18 cellular contexts compared by ENCODE assay signal in genomic region chr1:33168556-33169289, GRCh38. TPM values are rescaled to one million over a fixed set of nuclear protein-coding genes. Genes with fewer than 3 reads are reported as not detected.
DNase-seq lines count a peak whose midpoint lies in the region; ATAC-seq, FAIRE-seq and TF ChIP-seq lines count a peak whose summit lies in the region.
"Had no signal": no experiment of that assay in that cellular context is flagged by ENCODE, and none has a peak within 500 bp of the region (broad histone marks: within the 10 kb centered on the region; RNA-seq: fewer than 3 reads in every experiment).

No MANE protein-coding gene starts in this region.

- WGBS in endodermal cell (ENCODE audit: insufficient coverage in 1 of 2, insufficient read length in 1 of 2), 2 experiments: 79% methylated on average over 11 of the region's 11 CpGs; no CpG with 5 or more reads in 1 of the 2 experiments

- H3K36me3 Mint-ChIP-seq in endodermal cell (ENCODE audit: low read depth): peaks cover 7% of the 10 kb centered on the region
- H3K36me3 Mint-ChIP-seq in activated T-helper 17 cell treated with anti-CD3 and anti-CD28 coated beads, Interleukin-2, amount 50 U/mL, for 72 hours (ENCODE audit: low read depth): peaks cover 9% of the 10 kb centered on the region
- H3K36me3 Mint-ChIP-seq in Calu3 (ENCODE audit: insufficient read depth, unreplicated experiment): no peaks in the 10 kb centered on the region

- peaks cover 31% of the 10 kb centered on the region for H3K4me1 ChIP-seq in SJCRH30
- H3K4me1 ChIP-seq in endodermal cell (ENCODE audit: control insufficient read depth, insufficient read depth, low read length): no peaks in the 10 kb centered on the region

- H3K27me3 Mint-ChIP-seq in endodermal cell (ENCODE audit: insufficient read depth): peaks cover 4% of the 10 kb centered on the region
- no peaks in the 10 kb centered on the region for H3K27me3 Mint-ChIP-seq in activated T-helper 17 cell treated with anti-CD3 and anti-CD28 coated beads, Interleukin-2, amount 50 U/mL, for 72 hours
- H3K27me3 Mint-ChIP-seq in Calu3 (ENCODE audit: unreplicated experiment): no peaks in the 10 kb centered on the region
- H3K27me3 Mint-ChIP-seq: activated CD4-positive, alpha-beta memory T cell treated with anti-CD3 and anti-CD28 coated beads, Interleukin-2, amount 10 ng/mL, durations not matched to agents 7 days and 5 days; activated naive CD8-positive, alpha-beta T cell treated with anti-CD3 and anti-CD28 coated beads, Interleukin-2, amount 10 ng/mL, durations not matched to agents 7 days and 5 days; central memory CD8-positive, alpha-beta T cell had no signal

- peak; percentile 37 for ATAC-seq in sciatic nerve
- no peak for ATAC-seq in activated T-helper 17 cell treated with anti-CD3 and anti-CD28 coated beads, Interleukin-2, amount 50 U/mL, for 72 hours (replicated peaks)
- no peak for ATAC-seq in GM21447 (IDR thresholded peaks at IDR 0.05; ENCODE audit: unreplicated experiment)
- ATAC-seq: activated T-cell treated with anti-CD3 and anti-CD28 coated beads, Interleukin-2, amount 50 U/mL, for 4 hours had no signal

- H3K36me3 ChIP-seq in SJCRH30 (peaks cover 35% of the 10 kb centered on the region), endodermal cell (ENCODE audit: control insufficient read depth, insufficient read depth, low read length) (no peaks in the 10 kb centered on the region)

- H3K9me3 Mint-ChIP-seq in endodermal cell (peaks cover 6% of the 10 kb centered on the region), Calu3 (ENCODE audit: low read depth, unreplicated experiment) (no peaks in the 10 kb centered on the region)
- no peaks in the 10 kb centered on the region for H3K9me3 Mint-ChIP-seq in activated T-helper 17 cell treated with anti-CD3 and anti-CD28 coated beads, Interleukin-2, amount 50 U/mL, for 72 hours
- H3K9me3 Mint-ChIP-seq: activated CD4-positive, alpha-beta memory T cell treated with anti-CD3 and anti-CD28 coated beads, Interleukin-2, amount 10 ng/mL, durations not matched to agents 7 days and 5 days; activated naive CD8-positive, alpha-beta T cell treated with anti-CD3 and anti-CD28 coated beads, Interleukin-2, amount 10 ng/mL, durations not matched to agents 7 days and 5 days; activated T-cell treated with anti-CD3 and anti-CD28 coated beads, Interleukin-2, amount 50 U/mL, for 4 hours; central memory CD8-positive, alpha-beta T cell had no signal

- no peaks in the 10 kb centered on the region for H3K9me3 ChIP-seq in SJCRH30 (replicated peaks)
- H3K9me3 ChIP-seq in endodermal cell (ENCODE audit: control insufficient read depth, low read length): no peaks in the 10 kb centered on the region
- H3K9me3 ChIP-seq: stomach had no signal

- no TSS peak for BruUV-seq in Calu3 (replicated peaks; lab: Mats Ljungman, UMichigan)

- H3K27me3 ChIP-seq in SJCRH30 (no peaks in the 10 kb centered on the region), endodermal cell (ENCODE audit: control insufficient read depth, insufficient read depth, low read length, poor library complexity, severe bottlenecking) (no peaks in the 10 kb centered on the region)
- H3K27me3 ChIP-seq: stomach had no signal

- H3K27ac Mint-ChIP-seq in endodermal cell (no peak overlapping the region), Calu3 (ENCODE audit: unreplicated experiment) (no peak overlapping the region)
- H3K27ac Mint-ChIP-seq in activated T-helper 17 cell treated with anti-CD3 and anti-CD28 coated beads, Interleukin-2, amount 50 U/mL, for 72 hours: no peak overlapping the region
- H3K27ac Mint-ChIP-seq: activated CD4-positive, alpha-beta memory T cell treated with anti-CD3 and anti-CD28 coated beads, Interleukin-2, amount 10 ng/mL, durations not matched to agents 7 days and 5 days; activated naive CD8-positive, alpha-beta T cell treated with anti-CD3 and anti-CD28 coated beads, Interleukin-2, amount 10 ng/mL, durations not matched to agents 7 days and 5 days had no signal

- peak; percentile 58 for TF ChIP-seq CTCF in endodermal cell (conservative IDR thresholded peaks at IDR 0.05)
- TF ChIP-seq CTCF in Calu3 (IDR thresholded peaks at IDR 0.05; ENCODE audit: unreplicated experiment): no peak

- H3K4me1 Mint-ChIP-seq in endodermal cell: peaks cover 6% of the 10 kb centered on the region
- H3K4me1 Mint-ChIP-seq in activated T-helper 17 cell treated with anti-CD3 and anti-CD28 coated beads, Interleukin-2, amount 50 U/mL, for 72 hours: peaks cover 8% of the 10 kb centered on the region
- H3K4me1 Mint-ChIP-seq in Calu3 (ENCODE audit: low read depth, unreplicated experiment): no peaks in the 10 kb centered on the region

- CTCF ChIA-PET in Calu3 (lab: Charles Lee): no interaction called here

- no peak overlapping the region for H3K9ac ChIP-seq in endodermal cell (ENCODE audit: extremely low read depth, low read length, poor library complexity, severe bottlenecking)

- H3K27ac ChIP-seq in SJCRH30: peak overlapping the region; percentile 7; the same call in 1 of the 2 replicates
- H3K27ac ChIP-seq in endodermal cell (ENCODE audit: low read depth, low read length): peak overlapping the region; percentile 83
- H3K27ac ChIP-seq: RWPE1, stomach had no signal

- DNase-seq in ELF-1 (ENCODE audit: low read depth, low spot score): peak; percentile 82
- no peak for DNase-seq in SJCRH30
- DNase-seq in endodermal cell: no peak
- no peak for DNase-seq in sciatic nerve (ENCODE audit: low spot score)
- DNase-seq in Calu3: no peak
- no peak for DNase-seq in GM19239 (ENCODE audit: insufficient read length, low spot score)
- DNase-seq: activated CD4-positive, alpha-beta memory T cell treated with anti-CD3 and anti-CD28 coated beads, Interleukin-2, amount 10 ng/mL, durations not matched to agents 7 days and 5 days; activated naive CD8-positive, alpha-beta T cell treated with anti-CD3 and anti-CD28 coated beads, Interleukin-2, amount 10 ng/mL, durations not matched to agents 7 days and 5 days; activated T-cell treated with anti-CD3 and anti-CD28 coated beads, Interleukin-2, amount 50 U/mL, for 4 hours; foreskin melanocyte; NCI-H1048; stomach; SW 1271 had no signal

- no peak for FAIRE-seq in GM19239 (lab: Jason Lieb, UNC)
- FAIRE-seq: GM18507 had no signal

- H3K4me3 ChIP-seq in SJCRH30 (no peak overlapping the region), endodermal cell (ENCODE audit: low read length) (no peak overlapping the region)
- H3K4me3 ChIP-seq: stomach had no signal

- intact Hi-C loops in sciatic nerve (cut with DNase I): no loop called here
- intact Hi-C loops in Calu3 (cut with micrococcal nuclease; ENCODE audit: unreplicated experiment): no loop called here

- H3K4me3 Mint-ChIP-seq in endodermal cell (no peak overlapping the region), Calu3 (ENCODE audit: low read depth, unreplicated experiment) (no peak overlapping the region)
- H3K4me3 Mint-ChIP-seq in activated T-helper 17 cell treated with anti-CD3 and anti-CD28 coated beads, Interleukin-2, amount 50 U/mL, for 72 hours: no peak overlapping the region
- H3K4me3 Mint-ChIP-seq: activated CD4-positive, alpha-beta memory T cell treated with anti-CD3 and anti-CD28 coated beads, Interleukin-2, amount 10 ng/mL, durations not matched to agents 7 days and 5 days; activated naive CD8-positive, alpha-beta T cell treated with anti-CD3 and anti-CD28 coated beads, Interleukin-2, amount 10 ng/mL, durations not matched to agents 7 days and 5 days; activated T-cell treated with anti-CD3 and anti-CD28 coated beads, Interleukin-2, amount 50 U/mL, for 4 hours; central memory CD8-positive, alpha-beta T cell had no signal

RNA-seq across cellular contexts. Expression of gene TRIM62, which starts 13.1 kb away (rescaled TPM):
- total RNA-seq in SJCRH30 (2014; rRNA removed; shearing (Covaris generic)): 16.9 and 17.6 TPM in 2 replicates
- 1 to 10 TPM; 5.1 to 6.0 TPM for total RNA-seq in endodermal cell
- polyA plus RNA-seq in endodermal cell (2013, experiment 1 of 2): 9.4 TPM
- polyA plus RNA-seq in endodermal cell (2013, experiment 2 of 2): 8.0 TPM
- 12.7 TPM for total RNA-seq in sciatic nerve
- 1 to 10 TPM; 4.3 to 6.5 TPM for total RNA-seq in activated T-helper 17 cell treated with anti-CD3 and anti-CD28 coated beads, Interleukin-2, amount 50 U/mL, for 72 hours
- 6.9 and 8.8 TPM in 2 replicates for total RNA-seq in Calu3 (2022)
